ENCODE assay signal across 8 cellular contexts in genomic region chr11:5684627-5685362, GRCh38. TPM values are rescaled to one million over a fixed set of nuclear protein-coding genes. Genes with fewer than 3 reads are reported as not detected.
A peak's percentile ranks its signal among the peaks of the same experiment; 100 is the strongest.
DNase-seq lines count a peak whose midpoint lies in the region; ATAC-seq lines count a peak whose summit lies in the region.

A gene with protein sequence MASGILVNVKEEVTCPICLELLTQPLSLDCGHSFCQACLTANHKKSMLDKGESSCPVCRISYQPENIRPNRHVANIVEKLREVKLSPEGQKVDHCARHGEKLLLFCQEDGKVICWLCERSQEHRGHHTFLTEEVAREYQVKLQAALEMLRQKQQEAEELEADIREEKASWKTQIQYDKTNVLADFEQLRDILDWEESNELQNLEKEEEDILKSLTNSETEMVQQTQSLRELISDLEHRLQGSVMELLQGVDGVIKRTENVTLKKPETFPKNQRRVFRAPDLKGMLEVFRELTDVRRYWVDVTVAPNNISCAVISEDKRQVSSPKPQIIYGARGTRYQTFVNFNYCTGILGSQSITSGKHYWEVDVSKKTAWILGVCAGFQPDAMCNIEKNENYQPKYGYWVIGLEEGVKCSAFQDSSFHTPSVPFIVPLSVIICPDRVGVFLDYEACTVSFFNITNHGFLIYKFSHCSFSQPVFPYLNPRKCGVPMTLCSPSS (minus strand): TSS chr11:5685074. CDS start chr11:5680177, 4,897 bp downstream.

- peaks cover 0 to 2% of the 10 kb centered on the region in 2 donors for H3K36me3 ChIP-seq in esophagus (ENCODE audit: control insufficient read depth in 2 of 2, insufficient read depth in 2 of 2, low read length in 1 of 2)
- H3K36me3 ChIP-seq in muscle layer of duodenum (ENCODE audit: control insufficient read depth in 1 of 2, insufficient read depth in 2 of 2, low read length in 2 of 2), result peaks cover 3 to 10% of the 10 kb centered on the region in 2 donors

- no peaks in the 10 kb centered on the region for H3K9me3 ChIP-seq in esophagus (ENCODE audit: control insufficient read depth in 2 of 2, insufficient read depth in 1 of 2, low read depth in 1 of 2, low read length in 1 of 2)
- H3K9me3 ChIP-seq in muscle layer of duodenum (ENCODE audit: control insufficient read depth in 1 of 2, low read length in 2 of 2), result no peaks in the 10 kb centered on the region

- H3K4me1 ChIP-seq in esophagus (ENCODE audit: control insufficient read depth in 2 of 2, insufficient read depth in 2 of 2, low read length in 1 of 2) (peaks cover 2 to 3% of the 10 kb centered on the region in 2 donors), muscle layer of duodenum (ENCODE audit: control insufficient read depth in 1 of 2, insufficient read depth in 2 of 2, low read length in 2 of 2) (peaks cover 0 to 14% of the 10 kb centered on the region in 2 donors)

- H3K27me3 ChIP-seq in esophagus (ENCODE audit: control insufficient read depth in 1 of 2, insufficient read depth in 2 of 2, low read length in 2 of 2) (no peaks in the 10 kb centered on the region), muscle layer of duodenum (ENCODE audit: low read depth, low read length) (no peaks in the 10 kb centered on the region)

- 1% methylated on average over 13 of the region's 13 CpGs for WGBS in esophagus, 2 donors

- peak; percentile 70 for ATAC-seq in HG02981 (IDR thresholded peaks at IDR 0.05; ENCODE audit: unreplicated experiment)

- H3K4me3 ChIP-seq in esophagus (ENCODE audit: low read depth in 1 of 2, low read length in 2 of 2), result peak within 1 kb of the TSS; percentile 60 to 72
- H3K4me3 ChIP-seq in muscle layer of duodenum (ENCODE audit: low read depth in 1 of 2, low read length in 2 of 2), result peak within 1 kb of the TSS; percentile 66 to 75

- H3K27ac ChIP-seq in esophagus (ENCODE audit: low read depth in 2 of 2, low read length in 1 of 2) (peak within 1 kb of the TSS; percentile 93 to 99), muscle layer of duodenum (ENCODE audit: low read length) (peak within 1 kb of the TSS; percentile 92)

- peak; percentile 2 for DNase-seq in NCI-H82 (lab: John Stamatoyannopoulos, UW)
- no peak for DNase-seq in NCI-H82 treated with DMSO at 0.1 percent for 48 hours (lab: John Stamatoyannopoulos, UW; ENCODE audit: unreplicated experiment)
- peak; percentile 96 for DNase-seq in OCI-M1 (lab: John Stamatoyannopoulos, UW)
- peak; percentile 72 for DNase-seq in activated T-cell treated with anti-CD3 and anti-CD28 coated beads, Interleukin-2, amount 50 U/mL, for 1 hour
- DNase-seq in stimulated activated CD8-positive, alpha-beta memory T cell treated with anti-CD3 and anti-CD28 coated beads, Interleukin-7, amount 100 ng/mL, for 4 hours (ENCODE audit: low read depth in 2 of 2), result peak; percentile 71 to 82

RNA-seq across cellular contexts. Expression of the gene that starts here (rescaled TPM):
- 1 to 10 TPM; 5.8 to 6.7 TPM for polyA plus RNA-seq in esophagus
